22 cellular contexts compared by ENCODE assay signal in the genomic region with DNA sequence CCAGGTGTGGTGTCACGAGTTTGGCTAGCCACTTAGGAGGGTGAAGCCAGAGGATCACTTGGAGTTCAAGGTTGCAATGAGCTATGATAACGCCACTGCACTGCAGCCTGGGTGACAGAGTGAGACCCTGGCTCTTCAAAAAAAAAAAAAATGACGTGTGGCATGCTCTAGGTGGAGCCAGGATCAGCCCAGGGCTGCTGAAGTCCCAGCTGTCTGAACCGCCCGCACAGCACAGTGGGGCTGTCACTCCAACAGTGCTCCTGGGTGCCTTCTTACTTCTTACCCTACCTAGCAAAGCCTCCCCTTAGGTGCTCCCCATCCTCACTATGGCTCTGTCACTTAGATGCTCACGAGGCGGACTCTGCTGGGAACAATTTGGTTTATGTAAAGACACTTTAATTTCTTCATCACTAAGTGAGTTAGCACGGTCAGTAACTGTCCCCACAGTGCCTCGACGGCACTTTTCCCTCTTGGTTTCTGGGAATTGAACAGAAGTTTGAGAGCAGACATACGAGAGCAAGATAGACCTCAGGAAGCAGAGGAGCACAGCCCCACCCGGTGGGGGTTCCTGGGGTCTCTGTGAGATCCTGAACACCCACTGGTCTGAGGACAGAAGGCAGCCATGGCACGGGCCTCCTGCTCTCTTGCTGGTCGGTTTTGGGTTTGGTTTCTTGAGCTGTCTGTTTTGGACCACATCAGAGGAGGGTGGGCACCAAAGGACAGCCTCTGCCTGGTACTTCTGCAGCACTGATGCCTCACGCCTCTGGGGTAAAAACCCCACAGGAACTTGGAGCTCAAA.
DNase-seq lines count a peak whose midpoint lies in the region; ATAC-seq and TF ChIP-seq lines count a peak whose summit lies in the region.
"Had no signal": no experiment of that assay in that cellular context is flagged by ENCODE, and none has a peak within 500 bp of the region (broad histone marks: within the 10 kb centered on the region; RNA-seq: fewer than 3 reads in every experiment).

No MANE protein-coding gene starts in this region.

- ATAC-seq in Right ventricle myocardium superior (ENCODE audit: poor library complexity) (peak; percentile 39), WTC11 (peak; percentile 39), GM19455 (IDR thresholded peaks at IDR 0.05; ENCODE audit: unreplicated experiment) (no peak)
- peak; percentile 19 for ATAC-seq in stimulated activated effector memory CD8-positive, alpha-beta T cell treated with anti-CD3 and anti-CD28 coated beads, Interleukin-12 subunit alpha, Interleukin-12 subunit beta, amount 100 ng/mL, for 72 hours
- ATAC-seq: activated CD4-positive, alpha-beta T cell treated with anti-CD3 and anti-CD28 coated beads for 36 hours; activated naive CD8-positive, alpha-beta T cell treated with anti-CD3 and anti-CD28 coated beads, Interleukin-2, amount 50 U/mL, for 24 hours had no signal

- H3K4me1 Mint-ChIP-seq in WTC11 = peaks cover 14% of the 10 kb centered on the region
- H3K4me1 Mint-ChIP-seq in stimulated activated effector memory CD8-positive, alpha-beta T cell treated with anti-CD3 and anti-CD28 coated beads, Interleukin-12 subunit alpha, Interleukin-12 subunit beta, amount 100 ng/mL, for 72 hours = no peaks in the 10 kb centered on the region
- H3K4me1 Mint-ChIP-seq: activated CD4-positive, alpha-beta T cell treated with anti-CD3 and anti-CD28 coated beads for 36 hours; activated naive CD8-positive, alpha-beta T cell treated with anti-CD3 and anti-CD28 coated beads, Interleukin-2, amount 50 U/mL, for 24 hours had no signal

- no peaks in the 10 kb centered on the region for H3K9me3 ChIP-seq in right atrium auricular region
- H3K9me3 ChIP-seq in left ventricle myocardium inferior (replicated peaks) = no peaks in the 10 kb centered on the region
- H3K9me3 ChIP-seq: neutrophil, transverse colon had no signal

- H3K36me3 ChIP-seq in right atrium auricular region (peaks cover 12% of the 10 kb centered on the region), left ventricle myocardium inferior (peaks cover 18% of the 10 kb centered on the region)
- H3K36me3 ChIP-seq: neutrophil, transverse colon had no signal

- H3K27me3 ChIP-seq in right atrium auricular region = no peaks in the 10 kb centered on the region
- H3K27me3 ChIP-seq in left ventricle myocardium inferior (ENCODE audit: low read depth) = no peaks in the 10 kb centered on the region
- H3K27me3 ChIP-seq: neutrophil, transverse colon had no signal

- no peak overlapping the region for H3K4me3 ChIP-seq in right atrium auricular region
- H3K4me3 ChIP-seq in left ventricle myocardium inferior = no peak overlapping the region
- H3K4me3 ChIP-seq: SK-N-MC, transverse colon had no signal

- no peaks in the 10 kb centered on the region for H3K9me3 Mint-ChIP-seq in WTC11
- H3K9me3 Mint-ChIP-seq in stimulated activated effector memory CD8-positive, alpha-beta T cell treated with anti-CD3 and anti-CD28 coated beads, Interleukin-12 subunit alpha, Interleukin-12 subunit beta, amount 100 ng/mL, for 72 hours = no peaks in the 10 kb centered on the region
- H3K9me3 Mint-ChIP-seq: activated naive CD8-positive, alpha-beta T cell treated with anti-CD3 and anti-CD28 coated beads, Interleukin-2, amount 50 U/mL, for 24 hours; T-helper 1 cell treated with Interleukin-12 subunit alpha and Interleukin-12 subunit beta and Interleukin-4 antibody, amounts not matched to agents 30 μg/mL and 1 μg/mL, for 36 hours had no signal

- H3K27ac Mint-ChIP-seq in WTC11 = 0 out of 2 replicates have a peak overlapping the region, but pooled peaks have one; percentile 13
- no peak overlapping the region for H3K27ac Mint-ChIP-seq in stimulated activated effector memory CD8-positive, alpha-beta T cell treated with anti-CD3 and anti-CD28 coated beads, Interleukin-12 subunit alpha, Interleukin-12 subunit beta, amount 100 ng/mL, for 72 hours
- H3K27ac Mint-ChIP-seq: activated CD4-positive, alpha-beta T cell treated with anti-CD3 and anti-CD28 coated beads for 36 hours; activated naive CD8-positive, alpha-beta T cell treated with anti-CD3 and anti-CD28 coated beads, Interleukin-2, amount 50 U/mL, for 24 hours; T-helper 1 cell treated with Interleukin-12 subunit alpha and Interleukin-12 subunit beta and Interleukin-4 antibody, amounts not matched to agents 30 μg/mL and 1 μg/mL, for 36 hours had no signal

- CTCF ChIA-PET in WTC11 (lab: Charles Lee) = interaction anchor here (0.6 to 1.7 kb wide), 4 partner anchors 14 to 135 kb away, joined by 3 to 5 read pairs (median 3); no protein-coding TSS in a partner anchor

- H3K27me3 Mint-ChIP-seq in WTC11 (ENCODE audit: low read depth) = no peaks in the 10 kb centered on the region
- H3K27me3 Mint-ChIP-seq: activated naive CD8-positive, alpha-beta T cell treated with anti-CD3 and anti-CD28 coated beads, Interleukin-2, amount 50 U/mL, for 24 hours had no signal

- DNase-seq in Right ventricle myocardium superior (no peak), right atrium auricular region (ENCODE audit: low spot score) (no peak), WTC11 (ENCODE audit: low spot score) (no peak), left ventricle myocardium inferior (no peak), T-helper 9 cell (no peak), C1 segment of cervical spinal cord (lab: John Stamatoyannopoulos, UW) (no peak)
- no peak for DNase-seq in stimulated activated effector memory CD8-positive, alpha-beta T cell treated with anti-CD3 and anti-CD28 coated beads, Interleukin-12 subunit alpha, Interleukin-12 subunit beta, amount 100 ng/mL, for 72 hours (ENCODE audit: low spot score in 2 of 2)
- DNase-seq: activated CD4-positive, alpha-beta T cell treated with anti-CD3 and anti-CD28 coated beads for 36 hours; activated gamma-delta T cell treated with Interleukin-2 at 50 U/mL for 16 hours; activated naive CD8-positive, alpha-beta T cell treated with anti-CD3 and anti-CD28 coated beads, Interleukin-2, amount 50 U/mL, for 24 hours; activated T-cell treated with anti-CD3 and anti-CD28 coated beads, Interleukin-2, amount 50 U/mL, for 1 hour; MM.1S; NCI-H1417; NCI-H2081 treated with DMSO at 0.1 percent for 48 hours; NCI-H345; NCI-H748 treated with DMSO at 0.1 percent for 48 hours; transverse colon had no signal

- no peak overlapping the region for H3K4me3 Mint-ChIP-seq in WTC11
- H3K4me3 Mint-ChIP-seq in stimulated activated effector memory CD8-positive, alpha-beta T cell treated with anti-CD3 and anti-CD28 coated beads, Interleukin-12 subunit alpha, Interleukin-12 subunit beta, amount 100 ng/mL, for 72 hours = no peak overlapping the region
- H3K4me3 Mint-ChIP-seq: activated CD4-positive, alpha-beta T cell treated with anti-CD3 and anti-CD28 coated beads for 36 hours; activated naive CD8-positive, alpha-beta T cell treated with anti-CD3 and anti-CD28 coated beads, Interleukin-2, amount 50 U/mL, for 24 hours; T-helper 1 cell treated with Interleukin-12 subunit alpha and Interleukin-12 subunit beta and Interleukin-4 antibody, amounts not matched to agents 30 μg/mL and 1 μg/mL, for 36 hours had no signal

- peaks cover 17% of the 10 kb centered on the region for H3K36me3 Mint-ChIP-seq in WTC11
- no peaks in the 10 kb centered on the region for H3K36me3 Mint-ChIP-seq in stimulated activated effector memory CD8-positive, alpha-beta T cell treated with anti-CD3 and anti-CD28 coated beads, Interleukin-12 subunit alpha, Interleukin-12 subunit beta, amount 100 ng/mL, for 72 hours

- intact Hi-C loops in Right ventricle myocardium superior (cut with DNase I) (no loop called here), left ventricle myocardium inferior (cut with micrococcal nuclease) (no loop called here)

- POLR2A ChIA-PET in WTC11 (lab: Charles Lee) = no interaction called here

- TF ChIP-seq CTCF in right atrium auricular region (IDR thresholded peaks at IDR 0.05) (no peak), WTC11 (IDR thresholded peaks at IDR 0.05) (no peak), left ventricle myocardium inferior (IDR thresholded peaks at IDR 0.05; ENCODE audit: borderline replicate concordance) (no peak)

- H3K4me1 ChIP-seq in right atrium auricular region (peaks cover 0 to 30% of the 10 kb centered on the region in 2 donors), left ventricle myocardium inferior (peaks cover 55% of the 10 kb centered on the region)
- H3K4me1 ChIP-seq: transverse colon had no signal

- H3K27ac ChIP-seq in right atrium auricular region = peak overlapping the region in 1 of 2 donors; percentile 41
- H3K27ac ChIP-seq in left ventricle myocardium inferior (replicated peaks) = peak overlapping the region; percentile 23
- H3K27ac ChIP-seq: KMS-11, neutrophil, SK-N-MC, transverse colon had no signal

TF ChIP-seq in WTC11, 78 proteins besides CTCF, POLR2A, EP300 and RAD21:
- TF ChIP-seq ARID4B (CRISPR knock-in tag; IDR thresholded peaks at IDR 0.05; ENCODE audit: borderline replicate concordance) = no peak
